Comparison of ENCODE assay signal across 22 cellular contexts in the genomic region with DNA sequence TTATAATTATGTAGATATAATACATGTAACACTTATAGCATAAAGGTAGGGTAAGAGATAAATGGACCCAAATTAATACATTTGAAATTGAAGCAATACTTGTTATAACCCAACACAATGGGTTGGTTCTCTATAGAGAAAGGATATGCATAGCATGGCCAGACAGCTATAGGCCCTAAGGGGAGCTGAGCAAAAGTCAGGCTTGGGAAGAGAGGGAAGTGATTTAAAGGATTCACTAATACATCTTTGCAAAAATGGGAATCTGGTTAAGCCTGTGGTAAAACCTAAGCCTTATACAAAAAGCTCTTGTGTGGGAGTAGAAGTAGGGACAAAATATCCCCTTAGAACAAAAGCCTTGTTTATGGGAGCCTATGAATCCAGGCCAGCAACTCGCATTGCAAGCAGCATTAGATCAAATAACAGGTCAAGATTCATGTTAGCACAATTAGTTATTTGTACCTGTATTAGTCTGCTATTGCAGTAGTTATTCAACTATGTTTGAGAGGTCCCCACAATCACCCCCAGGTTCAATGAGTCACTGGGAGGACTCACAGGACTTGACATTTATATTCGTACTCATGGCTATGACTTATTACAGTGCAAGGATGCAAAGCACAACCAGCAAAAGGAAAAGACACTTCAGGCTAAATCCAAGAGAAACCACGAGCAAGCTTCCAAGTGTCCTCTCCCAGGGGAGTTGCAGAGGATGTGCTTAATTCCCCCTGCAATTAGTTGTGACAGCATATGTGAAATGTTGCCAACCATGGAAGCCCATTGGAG.
DNase-seq lines count a peak whose midpoint lies in the region; ATAC-seq, FAIRE-seq and TF ChIP-seq lines count a peak whose summit lies in the region.
"Had no signal": no experiment of that assay in that cellular context is flagged by ENCODE, and none has a peak within 500 bp of the region (broad histone marks: within the 10 kb centered on the region; RNA-seq: fewer than 3 reads in every experiment).

No MANE protein-coding gene starts in this region.

- no peak overlapping the region for H3K4me3 Mint-ChIP-seq in CD4-positive, alpha-beta T cell
- H3K4me3 Mint-ChIP-seq: T-helper 1 cell treated with Interleukin-12 subunit alpha and Interleukin-12 subunit beta and Interleukin-4 antibody, amounts not matched to agents 30 μg/mL and 1 μg/mL, for 36 hours had no signal

- no peaks in the 10 kb centered on the region for H4K20me1 ChIP-seq in SK-N-SH (ENCODE audit: insufficient read depth)
- H4K20me1 ChIP-seq: BLaER1 had no signal

- no peaks in the 10 kb centered on the region for H3K79me2 ChIP-seq in SK-N-SH (ENCODE audit: insufficient read depth)

- no peaks in the 10 kb centered on the region for H3K4me1 Mint-ChIP-seq in CD4-positive, alpha-beta T cell (ENCODE audit: low read depth)
- H3K4me1 Mint-ChIP-seq: IgD-negative memory B cell had no signal

- intact Hi-C loops in CD4-positive, alpha-beta T cell (cut with DNase I, micrococcal nuclease), result no loop called here
- intact Hi-C loops in thyroid gland (cut with DNase I), result no loop called here

- H3K27me3 Mint-ChIP-seq in CD4-positive, alpha-beta T cell, result no peaks in the 10 kb centered on the region
- H3K27me3 Mint-ChIP-seq: IgD-negative memory B cell had no signal

- peaks cover 0 to 4% of the 10 kb centered on the region in 2 experiments; a peak in 2 of 4 replicates for H3K4me1 ChIP-seq in SK-N-SH (ENCODE audit: control insufficient read depth in 1 of 2, insufficient read depth in 2 of 2, low read depth in 1 of 2, low read length in 1 of 2)
- no peaks in the 10 kb centered on the region for H3K4me1 ChIP-seq in effector memory CD4-positive, alpha-beta T cell (ENCODE audit: control insufficient read depth, insufficient read depth, low read length, poor library complexity, severe bottlenecking)
- H3K4me1 ChIP-seq in thyroid gland, result no peaks in the 10 kb centered on the region
- H3K4me1 ChIP-seq: BLaER1 had no signal

- H3K36me3 Mint-ChIP-seq in CD4-positive, alpha-beta T cell (ENCODE audit: low read depth), result no peaks in the 10 kb centered on the region
- H3K36me3 Mint-ChIP-seq: IgD-negative memory B cell had no signal

- H3K27ac ChIP-seq in CD4-positive, alpha-beta T cell (ENCODE audit: low read depth, low read length), result no peak overlapping the region
- H3K27ac ChIP-seq in SK-N-SH (ENCODE audit: low read depth in 2 of 2, low read length in 1 of 2) (no peak overlapping the region), thyroid gland (no peak overlapping the region)
- H3K27ac ChIP-seq in effector memory CD4-positive, alpha-beta T cell (ENCODE audit: insufficient read depth, low read length, poor library complexity, severe bottlenecking), result no peak overlapping the region
- H3K27ac ChIP-seq: BLaER1, cardiac muscle cell, VCaP had no signal

- no peak for FAIRE-seq in bronchial epithelial cell (lab: Jason Lieb, UNC)

- no peak for ATAC-seq in CD4-positive, alpha-beta T cell (ENCODE audit: poor library complexity)

- no peak overlapping the region for H3K27ac Mint-ChIP-seq in CD4-positive, alpha-beta T cell
- H3K27ac Mint-ChIP-seq: IgD-negative memory B cell; T-helper 1 cell treated with Interleukin-12 subunit alpha and Interleukin-12 subunit beta and Interleukin-4 antibody, amounts not matched to agents 30 μg/mL and 1 μg/mL, for 36 hours had no signal

- 45% methylated on average over 3 of the region's 3 CpGs for WGBS in SK-N-SH (ENCODE audit: low lambda C conversion rate)
- WGBS in thyroid gland, 2 donors, result 72% methylated on average over 3 of the region's 3 CpGs

- TF ChIP-seq CTCF in bronchial epithelial cell (IDR thresholded peaks at IDR 0.05; ENCODE audit: insufficient read depth, low read length, severe bottlenecking) (no peak), SK-N-SH (IDR thresholded peaks at IDR 0.05) (no peak), thyroid gland (IDR thresholded peaks at IDR 0.05) (no peak)
- TF ChIP-seq CTCF in CD4-positive, alpha-beta T cell (IDR thresholded peaks at IDR 0.05), result no peak

- CTCF ChIA-PET in CD4-positive, alpha-beta T cell (lab: Charles Lee), result no interaction called here
- CTCF ChIA-PET in SK-N-SH (lab: Yijun Ruan, JAX), result no interaction called here

- no peak for TF ChIP-seq EP300 in SK-N-SH (IDR thresholded peaks at IDR 0.05; ENCODE audit: borderline replicate concordance in 1 of 2, low read depth in 1 of 2, low read length in 1 of 2)

- no peaks in the 10 kb centered on the region for H3K9me2 ChIP-seq in SK-N-SH

- H3K36me3 ChIP-seq in bronchial epithelial cell (ENCODE audit: control insufficient read depth, insufficient read depth, low read length) (no peaks in the 10 kb centered on the region), SK-N-SH (replicated peaks in 1 of 2; ENCODE audit: control insufficient read depth in 1 of 2, insufficient read depth in 2 of 2, low read length in 1 of 2) (no peaks in the 10 kb centered on the region), thyroid gland (no peaks in the 10 kb centered on the region)
- H3K36me3 ChIP-seq in effector memory CD4-positive, alpha-beta T cell (ENCODE audit: control insufficient read depth, insufficient read depth, low read length), result no peaks in the 10 kb centered on the region
- H3K36me3 ChIP-seq: BLaER1, cardiac muscle cell, MG63 had no signal

- peaks cover 5% of the 10 kb centered on the region for H3K9me3 Mint-ChIP-seq in CD4-positive, alpha-beta T cell
- H3K9me3 Mint-ChIP-seq: T-helper 1 cell treated with Interleukin-12 subunit alpha and Interleukin-12 subunit beta and Interleukin-4 antibody, amounts not matched to agents 30 μg/mL and 1 μg/mL, for 36 hours had no signal

- no peak for TF ChIP-seq POLR2A in thyroid gland (IDR thresholded peaks at IDR 0.05)

- POLR2A ChIA-PET in CD4-positive, alpha-beta T cell (lab: Charles Lee), result no interaction called here
- POLR2A ChIA-PET in SK-N-SH (lab: Yijun Ruan, JAX), result no interaction called here

- H3K4me3 ChIP-seq in bronchial epithelial cell (ENCODE audit: low read depth, low read length), result no peak overlapping the region
- H3K4me3 ChIP-seq in SK-N-SH (ENCODE audit: low read depth in 2 of 2, low read length in 1 of 2), result no peak overlapping the region
- H3K4me3 ChIP-seq in effector memory CD4-positive, alpha-beta T cell (ENCODE audit: insufficient read depth, low read depth, low read length, poor library complexity, severe bottlenecking), result no peak overlapping the region
- H3K4me3 ChIP-seq in thyroid gland (replicated peaks in 1 of 3), result no peak overlapping the region
- H3K4me3 ChIP-seq: BLaER1, cardiac muscle cell, MG63 had no signal

- no peak overlapping the region for H3K4me2 ChIP-seq in SK-N-SH
- H3K4me2 ChIP-seq: BLaER1 had no signal

- no peaks in the 10 kb centered on the region for H3K27me3 ChIP-seq in bronchial epithelial cell (ENCODE audit: control insufficient read depth, insufficient read depth, low read length)
- no peaks in the 10 kb centered on the region for H3K27me3 ChIP-seq in CD4-positive, alpha-beta T cell (ENCODE audit: control insufficient read depth, insufficient read depth, low read length)
- no peaks in the 10 kb centered on the region for H3K27me3 ChIP-seq in SK-N-SH (ENCODE audit: insufficient read depth)
- no peaks in the 10 kb centered on the region for H3K27me3 ChIP-seq in effector memory CD4-positive, alpha-beta T cell (replicated peaks; ENCODE audit: control insufficient read depth, insufficient read depth, low read length, poor library complexity, severe bottlenecking)
- H3K27me3 ChIP-seq in thyroid gland, result no peaks in the 10 kb centered on the region
- H3K27me3 ChIP-seq: BLaER1, cardiac muscle cell had no signal

- DNase-seq in NCI-H2171 treated with DMSO at 0.1 percent for 48 hours (lab: John Stamatoyannopoulos, UW) (peak; percentile 7), NCI-H2171 (lab: John Stamatoyannopoulos, UW) (no peak), NCI-H2227 treated with DMSO at 0.1 percent for 48 hours (lab: John Stamatoyannopoulos, UW) (peak; percentile 2), bronchial epithelial cell (ENCODE audit: low read depth) (peak; percentile 28), SK-N-SH (no peak), thyroid gland (no peak)
- DNase-seq in CD4-positive, alpha-beta T cell, result no peak
- no peak for DNase-seq in effector memory CD4-positive, alpha-beta T cell
- DNase-seq: activated CD8-positive, alpha-beta memory T cell treated with anti-CD3 and anti-CD28 coated beads, Interleukin-2, amount 50 U/mL, for 48 hours; activated effector memory CD4-positive, alpha-beta T cell treated with anti-CD3 and anti-CD28 coated beads, Interleukin-2, amount 50 U/mL, for 16 hours; dermis blood vessel endothelial cell; MG63; NCI-H187; NCI-H526; nucleus accumbens; SHP77 treated with DMSO at 0.1 percent for 48 hours; stimulated activated CD4-positive, alpha-beta T cell treated with anti-CD3 and anti-CD28 coated beads, Interleukin-12 subunit alpha, Interleukin-12 subunit beta, amount 100 ng/mL, for 4 hours had no signal

- H3K9me3 ChIP-seq in CD4-positive, alpha-beta T cell (ENCODE audit: control insufficient read depth, low read length), result no peaks in the 10 kb centered on the region
- no peaks in the 10 kb centered on the region; the same call in 1 of the 2 replicates for H3K9me3 ChIP-seq in SK-N-SH
- no peaks in the 10 kb centered on the region for H3K9me3 ChIP-seq in effector memory CD4-positive, alpha-beta T cell (ENCODE audit: control insufficient read depth, low read length)
- H3K9me3 ChIP-seq in thyroid gland, result no peaks in the 10 kb centered on the region
- H3K9me3 ChIP-seq: MG63 had no signal

- no peak overlapping the region for H3K9ac ChIP-seq in SK-N-SH
- H3K9ac ChIP-seq: BLaER1 had no signal

- no peak overlapping the region for H2AFZ ChIP-seq in SK-N-SH (ENCODE audit: low read depth)

- no peaks in the 10 kb centered on the region for H3F3A ChIP-seq in SK-N-SH (replicated peaks; ENCODE audit: insufficient read depth)

- TF ChIP-seq RAD21 in SK-N-SH (IDR thresholded peaks at IDR 0.05; ENCODE audit: low read length), result no peak

TF ChIP-seq in SK-N-SH, 30 proteins besides CTCF, POLR2A, EP300 and RAD21:
- TF ChIP-seq TEAD4 (IDR thresholded peaks at IDR 0.05; ENCODE audit: borderline replicate concordance, insufficient read depth), result no peak
- no peak for TF ChIP-seq FOSL2 (IDR thresholded peaks at IDR 0.05; ENCODE audit: borderline replicate concordance, low read depth)

Comparison
In these comparisons a context has a peak if more than half of its experiments do, and no peak if none do; other contexts are left out.
1. DNase-seq: peak in NCI-H2171 treated with DMSO at 0.1 percent for 48 hours (single experiment), NCI-H2227 treated with DMSO at 0.1 percent for 48 hours (single experiment) and bronchial epithelial cell (single experiment); none in NCI-H2171 (single experiment), CD4-positive, alpha-beta T cell (0 of 10), SK-N-SH (single experiment), effector memory CD4-positive, alpha-beta T cell (0 of 3) and thyroid gland (0 of 2).